Comparison of ENCODE assay signal across 2 cellular contexts in genomic region chr14:55121628-55122440, GRCh38.
A peak's percentile ranks its signal among the peaks of the same experiment; 100 is the strongest.
TF ChIP-seq lines count a peak whose summit lies in the region.

No MANE protein-coding gene starts in this region.

TF ChIP-seq in HCT116, 20 proteins besides CTCF, POLR2A, EP300 and RAD21 (continued from another document):
- TF ChIP-seq CBX3 (IDR thresholded peaks at IDR 0.05; ENCODE audit: low read depth): no peak
- no peak for TF ChIP-seq ZBTB33 (IDR thresholded peaks at IDR 0.05; ENCODE audit: extremely low read depth, insufficient replicate concordance, low read length)
- no peak for TF ChIP-seq POLR2AphosphoS5 (IDR thresholded peaks at IDR 0.05; ENCODE audit: low read depth, low read length)
- TF ChIP-seq REST (IDR thresholded peaks at IDR 0.05; ENCODE audit: low read depth): no peak
- no peak for TF ChIP-seq MAX (IDR thresholded peaks at IDR 0.05)
- no peak for TF ChIP-seq ELF1 (IDR thresholded peaks at IDR 0.05; ENCODE audit: borderline replicate concordance, low read depth)
- TF ChIP-seq ATF3 (IDR thresholded peaks at IDR 0.05): no peak
- no peak for TF ChIP-seq EZH2 (IDR thresholded peaks at IDR 0.05)
- TF ChIP-seq JUND (IDR thresholded peaks at IDR 0.05): no peak
- no peak for TF ChIP-seq TCF7L2 (IDR thresholded peaks at IDR 0.05; ENCODE audit: borderline replicate concordance, extremely low read depth, insufficient read depth, insufficient read length)
- TF ChIP-seq SIN3A (IDR thresholded peaks at IDR 0.05; ENCODE audit: low read depth): no peak
- TF ChIP-seq EGR1 (IDR thresholded peaks at IDR 0.05; ENCODE audit: low read depth): no peak
- TF ChIP-seq YY1 (IDR thresholded peaks at IDR 0.05; ENCODE audit: extremely low read depth, insufficient replicate concordance, low read depth, low read length): no peak
- TF ChIP-seq SRF (IDR thresholded peaks at IDR 0.05; ENCODE audit: low read depth): no peak
- no peak for TF ChIP-seq CEBPB (IDR thresholded peaks at IDR 0.05; ENCODE audit: low read depth)
- no peak for TF ChIP-seq FOSL1 (IDR thresholded peaks at IDR 0.05; ENCODE audit: low read depth)
- TF ChIP-seq SP1 (IDR thresholded peaks at IDR 0.05; ENCODE audit: low read depth): no peak
- TF ChIP-seq EZH2phosphoT487 (IDR thresholded peaks at IDR 0.05; ENCODE audit: borderline replicate concordance): no peak
- TF ChIP-seq ZNF274 (IDR thresholded peaks at IDR 0.05; ENCODE audit: low read depth, low read length): no peak

TF ChIP-seq in K562, 482 proteins besides CTCF, POLR2A, EP300 and RAD21 (continued from another document):
- TF ChIP-seq HNRNPL (IDR thresholded peaks at IDR 0.05; ENCODE audit: low read depth, low read length) (no peak), NR2C1 (IDR thresholded peaks at IDR 0.05) (peak; percentile 43; the same call in 1 of the 2 replicates), NR2C1 (tag; IDR thresholded peaks at IDR 0.05) (peak; percentile 66), CHD2 (IDR thresholded peaks at IDR 0.05; ENCODE audit: low read depth, low read length) (no peak), SPI1 (IDR thresholded peaks at IDR 0.05; ENCODE audit: borderline replicate concordance, low read depth, low read length) (no peak), ZNF24 (IDR thresholded peaks at IDR 0.05) (0 out of 2 replicates have a peak, but pooled peaks have one; percentile 65), ARID3A (IDR thresholded peaks at IDR 0.05; ENCODE audit: borderline replicate concordance, low read depth, low read length) (no peak), POLR3A (IDR thresholded peaks at IDR 0.05; ENCODE audit: borderline replicate concordance, extremely low read depth, insufficient read depth, insufficient read length) (no peak), BCLAF1 (IDR thresholded peaks at IDR 0.05; ENCODE audit: borderline replicate concordance in 1 of 2, control insufficient read depth in 1 of 2, low read depth in 2 of 2, low read length in 1 of 2) (no peak), NR2C2 (CRISPR knock-in tag; IDR thresholded peaks at IDR 0.05) (no peak), NR2C2 (tag; IDR thresholded peaks at IDR 0.05) (peak; percentile 68), ETV5 (CRISPR knock-in tag; IDR thresholded peaks at IDR 0.05; ENCODE audit: low read depth) (no peak)
TF ChIP-seq in K562: peak in this region for 3.
